In the genomic region with DNA sequence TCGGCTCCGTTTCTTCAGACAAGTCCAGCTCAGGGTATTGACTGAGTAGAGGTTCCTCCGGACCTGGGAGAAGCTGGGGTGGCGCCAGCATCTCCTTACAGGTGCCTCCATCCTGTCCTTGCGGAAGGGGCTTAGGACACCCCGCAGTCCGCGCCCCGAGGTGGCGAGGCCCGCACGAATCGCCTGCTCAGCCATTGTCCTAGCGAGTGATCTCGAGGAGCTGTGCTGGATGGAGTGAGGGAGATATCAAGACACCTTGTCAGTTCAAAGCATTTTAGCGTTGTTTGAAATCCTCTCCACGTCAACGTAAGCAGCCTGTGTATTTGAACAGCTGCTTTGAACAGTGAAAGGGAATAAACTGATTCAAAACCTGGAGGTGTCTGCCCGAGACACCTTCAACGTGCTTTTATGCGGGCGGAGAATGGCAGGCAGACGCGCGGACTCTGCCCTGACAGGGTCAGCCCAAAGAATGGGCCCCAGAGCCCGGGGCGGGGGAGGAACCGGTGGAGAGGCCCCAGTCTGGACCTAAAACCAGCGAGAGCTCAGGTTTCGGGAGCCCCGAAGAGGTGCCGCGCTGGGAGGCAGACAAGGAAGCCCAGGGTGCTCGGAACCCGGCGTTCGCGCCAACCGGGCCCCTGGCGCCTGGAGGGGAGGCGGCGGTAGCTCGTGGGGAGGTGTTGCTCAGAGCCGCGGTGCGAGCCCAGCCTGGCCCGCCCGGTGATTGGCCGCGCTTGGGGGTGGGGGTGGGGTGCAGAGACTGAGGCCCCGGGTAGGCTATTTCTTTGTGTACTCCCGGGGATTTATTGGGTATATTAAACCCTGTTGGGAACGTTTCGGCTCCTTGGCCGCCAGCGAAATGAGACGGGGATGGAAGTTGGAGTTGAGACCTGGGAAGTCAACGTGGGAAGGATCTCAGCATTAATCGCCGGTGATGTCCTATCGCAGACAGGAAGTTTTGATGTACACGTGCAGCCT, we compare ENCODE assay signal across 11 cellular contexts. TPM values are rescaled to one million over a fixed set of nuclear protein-coding genes. Genes with fewer than 3 reads are reported as not detected.
DNase-seq lines count a peak whose midpoint lies in the region; ATAC-seq and TF ChIP-seq lines count a peak whose summit lies in the region.
"Had no signal": no experiment of that assay in that cellular context is flagged by ENCODE, and none has a peak within 500 bp of the region (broad histone marks: within the 10 kb centered on the region; RNA-seq: fewer than 3 reads in every experiment).

No MANE protein-coding gene starts in this region.

- peaks cover 82% of the 10 kb centered on the region for H3K27me3 Mint-ChIP-seq in activated T-cell treated with anti-CD3 and anti-CD28 coated beads, Interleukin-2, amount 50 U/mL, for 4 hours (ENCODE audit: low read depth)
- H3K27me3 Mint-ChIP-seq in stimulated activated memory B cell treated with anti-CD40 and anti-IgM and Interleukin-4, amounts not matched to agents 10 μg/mL and 1 μg/mL and 100 μg/mL, for 72 hours = peaks cover 95% of the 10 kb centered on the region

- H3K9me3 Mint-ChIP-seq in activated T-cell treated with anti-CD3 and anti-CD28 coated beads, Interleukin-2, amount 50 U/mL, for 4 hours = no peaks in the 10 kb centered on the region
- H3K9me3 Mint-ChIP-seq in stimulated activated memory B cell treated with anti-CD40 and anti-IgM and Interleukin-4, amounts not matched to agents 10 μg/mL and 1 μg/mL and 100 μg/mL, for 72 hours = no peaks in the 10 kb centered on the region

- H3K4me1 ChIP-seq in iPS DF 6.9 (ENCODE audit: control insufficient read depth, insufficient read depth, low read length) = peaks cover 8% of the 10 kb centered on the region
- H3K4me1 ChIP-seq in lower lobe of right lung = peaks cover 59% of the 10 kb centered on the region

- H3K9me3 ChIP-seq in iPS DF 6.9 (ENCODE audit: control insufficient read depth, insufficient read depth, low read length) (no peaks in the 10 kb centered on the region), lower lobe of right lung (no peaks in the 10 kb centered on the region)

- H3K4me1 Mint-ChIP-seq in activated T-cell treated with anti-CD3 and anti-CD28 coated beads, Interleukin-2, amount 50 U/mL, for 4 hours (ENCODE audit: low read depth) = peaks cover 40% of the 10 kb centered on the region
- peaks cover 48% of the 10 kb centered on the region for H3K4me1 Mint-ChIP-seq in stimulated activated memory B cell treated with anti-CD40 and anti-IgM and Interleukin-4, amounts not matched to agents 10 μg/mL and 1 μg/mL and 100 μg/mL, for 72 hours

- no peak overlapping the region for H3K27ac Mint-ChIP-seq in stimulated activated memory B cell treated with anti-CD40 and anti-IgM and Interleukin-4, amounts not matched to agents 10 μg/mL and 1 μg/mL and 100 μg/mL, for 72 hours
- H3K27ac Mint-ChIP-seq: CD14-positive monocyte had no signal

- no peak for DNase-seq in activated T-cell treated with anti-CD3 and anti-CD28 coated beads, Interleukin-2, amount 50 U/mL, for 4 hours
- no peak for DNase-seq in activated T-cell treated with anti-CD3 and anti-CD28 coated beads, Interleukin-2, amount 50 U/mL, for 1 hour
- DNase-seq in SHP77 (lab: John Stamatoyannopoulos, UW) (peak; percentile 59 to 65), iPS DF 6.9 (ENCODE audit: low read depth, low spot score) (no peak), lower lobe of right lung (no peak), CD1c-positive myeloid dendritic cell (ENCODE audit: extremely low spot score) (no peak)

- no CpG with 5 or more reads among the region's 62 CpGs for WGBS in iPS DF 6.9 (ENCODE audit: insufficient coverage, insufficient read length)

- H3K27me3 ChIP-seq in iPS DF 6.9 (ENCODE audit: control insufficient read depth, insufficient read depth, low read length) = peaks cover 72% of the 10 kb centered on the region
- peaks cover 90% of the 10 kb centered on the region for H3K27me3 ChIP-seq in lower lobe of right lung (ENCODE audit: low read depth)

- peak overlapping the region; percentile 54 for H3K4me3 Mint-ChIP-seq in activated T-cell treated with anti-CD3 and anti-CD28 coated beads, Interleukin-2, amount 50 U/mL, for 4 hours
- peak overlapping the region; percentile 47 for H3K4me3 Mint-ChIP-seq in stimulated activated memory B cell treated with anti-CD40 and anti-IgM and Interleukin-4, amounts not matched to agents 10 μg/mL and 1 μg/mL and 100 μg/mL, for 72 hours

- no peak overlapping the region for H3K27ac ChIP-seq in iPS DF 6.9 (ENCODE audit: low read length)
- no peak overlapping the region for H3K27ac ChIP-seq in lower lobe of right lung

- no peak for TF ChIP-seq CTCF in lower lobe of right lung (IDR thresholded peaks at IDR 0.05)

- H3K36me3 Mint-ChIP-seq in activated T-cell treated with anti-CD3 and anti-CD28 coated beads, Interleukin-2, amount 50 U/mL, for 4 hours (ENCODE audit: insufficient read depth) = no peaks in the 10 kb centered on the region
- no peaks in the 10 kb centered on the region for H3K36me3 Mint-ChIP-seq in stimulated activated memory B cell treated with anti-CD40 and anti-IgM and Interleukin-4, amounts not matched to agents 10 μg/mL and 1 μg/mL and 100 μg/mL, for 72 hours

- peak overlapping the region; percentile 22; the same call in 1 of the 2 replicates for H3K4me3 ChIP-seq in iPS DF 6.9 (ENCODE audit: low read length)
- no peak overlapping the region for H3K4me3 ChIP-seq in lower lobe of right lung

- H3K36me3 ChIP-seq in iPS DF 6.9 (ENCODE audit: control insufficient read depth, insufficient read depth, low read length) (no peaks in the 10 kb centered on the region), lower lobe of right lung (no peaks in the 10 kb centered on the region)

- intact Hi-C loops in lower lobe of right lung (cut with DNase I) = no loop called here

- no peak for ATAC-seq in activated T-cell treated with anti-CD3 and anti-CD28 coated beads, Interleukin-2, amount 50 U/mL, for 4 hours
- no peak for ATAC-seq in stimulated activated memory B cell treated with anti-CD40 and anti-IgM and Interleukin-4, amounts not matched to agents 10 μg/mL and 1 μg/mL and 100 μg/mL, for 72 hours
- ATAC-seq in lower lobe of right lung (no peak), HG03354 (IDR thresholded peaks at IDR 0.05; ENCODE audit: poor library complexity, severe bottlenecking, unreplicated experiment) (no peak)

RNA-seq across cellular contexts. Expression of a gene that starts 3.0 kb away (rescaled TPM):
- total RNA-seq in activated T-cell treated with anti-CD3 and anti-CD28 coated beads, Interleukin-2, amount 50 U/mL, for 4 hours = not detected
- not detected for total RNA-seq in lower lobe of right lung
- total RNA-seq: posterior vena cava, subcutaneous adipose tissue had no signal

Comparison
In these comparisons a context has a peak if more than half of its experiments do, and no peak if none do; other contexts are left out.
1. DNase-seq: peak in SHP77 (2 of 2); none in activated T-cell treated with anti-CD3 and anti-CD28 coated beads, Interleukin-2, amount 50 U/mL, for 4 hours (single experiment), activated T-cell treated with anti-CD3 and anti-CD28 coated beads, Interleukin-2, amount 50 U/mL, for 1 hour (single experiment), iPS DF 6.9 (single experiment), lower lobe of right lung (single experiment) and CD1c-positive myeloid dendritic cell (single experiment).